In the genomic region with DNA sequence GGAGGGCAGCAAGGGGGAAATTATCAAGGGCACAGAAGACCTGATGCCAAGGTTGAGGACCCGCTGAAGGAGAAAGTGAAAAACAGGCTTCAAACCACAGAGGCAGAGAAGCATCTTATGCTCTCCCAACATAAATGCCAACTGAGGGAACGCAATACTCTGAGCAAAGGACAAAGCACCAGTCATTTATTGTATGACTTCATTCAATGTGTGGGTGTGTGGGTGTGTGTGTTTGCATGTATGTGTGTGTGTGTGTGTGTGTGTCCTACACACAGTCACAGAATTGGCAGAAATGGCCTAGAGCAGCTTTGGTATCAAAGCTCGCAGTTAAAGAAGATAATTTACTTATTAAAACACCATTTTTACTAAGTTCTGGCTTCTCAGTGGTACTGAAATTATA, we compare ENCODE assay signal across 16 cellular contexts. TPM values are rescaled to one million over a fixed set of nuclear protein-coding genes. Genes with fewer than 3 reads are reported as not detected.
DNase-seq lines count a peak whose midpoint lies in the region; ATAC-seq and TF ChIP-seq lines count a peak whose summit lies in the region.
"Had no signal": no experiment of that assay in that cellular context is flagged by ENCODE, and none has a peak within 500 bp of the region (broad histone marks: within the 10 kb centered on the region; RNA-seq: fewer than 3 reads in every experiment).

No MANE protein-coding gene starts in this region.

- H3K4me3 Mint-ChIP-seq in CD4-positive, alpha-beta T cell, result no peak overlapping the region
- peak overlapping the region; percentile 27 for H3K4me3 Mint-ChIP-seq in activated T-helper 1 cell treated with anti-CD3 and anti-CD28 coated beads, Interleukin-12 subunit alpha, Interleukin-12 subunit beta, Interleukin-2, Interleukin-4 antibody, amounts not matched to agents 30 ng/mL and 10 ng/mL and 1 ng/mL, durations not matched to agents 14 hours and 24 hours and 36 hours

- no peak overlapping the region for H3K4me3 ChIP-seq in mucosa of descending colon
- H3K4me3 ChIP-seq: HAP-1, thoracic aorta had no signal

- H3K27ac ChIP-seq in CD4-positive, alpha-beta T cell (ENCODE audit: low read depth, low read length), result no peak overlapping the region
- peak overlapping the region; percentile 9 for H3K27ac ChIP-seq in foreskin keratinocyte
- H3K27ac ChIP-seq: thoracic aorta had no signal

- H3K4me1 Mint-ChIP-seq in CD4-positive, alpha-beta T cell (ENCODE audit: low read depth), result peaks cover 78% of the 10 kb centered on the region
- peaks cover 78% of the 10 kb centered on the region for H3K4me1 Mint-ChIP-seq in activated T-helper 1 cell treated with anti-CD3 and anti-CD28 coated beads, Interleukin-12 subunit alpha, Interleukin-12 subunit beta, Interleukin-2, Interleukin-4 antibody, amounts not matched to agents 30 ng/mL and 10 ng/mL and 1 ng/mL, durations not matched to agents 14 hours and 24 hours and 36 hours (ENCODE audit: low read depth)

- no peak for ATAC-seq in CD4-positive, alpha-beta T cell (ENCODE audit: poor library complexity)
- ATAC-seq in foreskin keratinocyte (no peak), mucosa of descending colon (no peak), HG03025 (IDR thresholded peaks at IDR 0.05; ENCODE audit: low FRiP score, unreplicated experiment) (no peak)

- TF ChIP-seq CTCF in CD4-positive, alpha-beta T cell (IDR thresholded peaks at IDR 0.05), result no peak
- TF ChIP-seq CTCF in foreskin keratinocyte (conservative IDR thresholded peaks at IDR 0.05), result no peak
- TF ChIP-seq CTCF in mucosa of descending colon (IDR thresholded peaks at IDR 0.05), result no peak

- no peaks in the 10 kb centered on the region for H3K9me3 Mint-ChIP-seq in CD4-positive, alpha-beta T cell
- no peaks in the 10 kb centered on the region for H3K9me3 Mint-ChIP-seq in activated T-helper 1 cell treated with anti-CD3 and anti-CD28 coated beads, Interleukin-12 subunit alpha, Interleukin-12 subunit beta, Interleukin-2, Interleukin-4 antibody, amounts not matched to agents 30 ng/mL and 10 ng/mL and 1 ng/mL, durations not matched to agents 14 hours and 24 hours and 36 hours

- CTCF ChIA-PET in CD4-positive, alpha-beta T cell (lab: Charles Lee), result interaction anchor here (0.6 kb wide), 1 partner anchor 26 kb away, joined by 3 read pairs; no protein-coding TSS in a partner anchor

- no peaks in the 10 kb centered on the region for H3K36me3 ChIP-seq in mucosa of descending colon (ENCODE audit: low read depth)
- H3K36me3 ChIP-seq: BE2C, HAP-1 had no signal

- DNase-seq in Ammon's horn (ENCODE audit: low spot score) (peak; percentile 50), foreskin keratinocyte (no peak), OCI-M1 (lab: John Stamatoyannopoulos, UW) (no peak), mucosa of descending colon (no peak), AML-193 (lab: John Stamatoyannopoulos, UW) (no peak)
- DNase-seq in CD4-positive, alpha-beta T cell, result no peak
- no peak for DNase-seq in activated T-helper 1 cell treated with anti-CD3 and anti-CD28 coated beads, Interleukin-12 subunit alpha, Interleukin-12 subunit beta, Interleukin-2, Interleukin-4 antibody, amounts not matched to agents 30 ng/mL and 10 ng/mL and 1 ng/mL, durations not matched to agents 14 hours and 24 hours and 36 hours (ENCODE audit: low spot score)
- DNase-seq: activated CD4-positive, CD25-positive, alpha-beta regulatory T cell; BE2C; cortex of kidney; NCI-H1436 treated with DMSO at 0.1 percent for 48 hours; NCI-H226; NK-92 treated with Interleukin-12 subunit alpha and Interleukin-12 subunit beta, amount 100 ng/mL, for 24 hours had no signal

- H3K27me3 ChIP-seq in CD4-positive, alpha-beta T cell (ENCODE audit: control insufficient read depth, insufficient read depth, low read length), result no peaks in the 10 kb centered on the region
- no peaks in the 10 kb centered on the region for H3K27me3 ChIP-seq in foreskin keratinocyte
- H3K27me3 ChIP-seq: BE2C had no signal

- H3K27me3 Mint-ChIP-seq in CD4-positive, alpha-beta T cell, result no peaks in the 10 kb centered on the region
- no peaks in the 10 kb centered on the region for H3K27me3 Mint-ChIP-seq in activated T-helper 1 cell treated with anti-CD3 and anti-CD28 coated beads, Interleukin-12 subunit alpha, Interleukin-12 subunit beta, Interleukin-2, Interleukin-4 antibody, amounts not matched to agents 30 ng/mL and 10 ng/mL and 1 ng/mL, durations not matched to agents 14 hours and 24 hours and 36 hours (ENCODE audit: insufficient read depth)

- peak overlapping the region; percentile 45 for H3K27ac Mint-ChIP-seq in CD4-positive, alpha-beta T cell
- peak overlapping the region; percentile 24 for H3K27ac Mint-ChIP-seq in activated T-helper 1 cell treated with anti-CD3 and anti-CD28 coated beads, Interleukin-12 subunit alpha, Interleukin-12 subunit beta, Interleukin-2, Interleukin-4 antibody, amounts not matched to agents 30 ng/mL and 10 ng/mL and 1 ng/mL, durations not matched to agents 14 hours and 24 hours and 36 hours

- H3K36me3 Mint-ChIP-seq in CD4-positive, alpha-beta T cell (ENCODE audit: low read depth), result peaks cover 65% of the 10 kb centered on the region
- peaks cover 48% of the 10 kb centered on the region for H3K36me3 Mint-ChIP-seq in activated T-helper 1 cell treated with anti-CD3 and anti-CD28 coated beads, Interleukin-12 subunit alpha, Interleukin-12 subunit beta, Interleukin-2, Interleukin-4 antibody, amounts not matched to agents 30 ng/mL and 10 ng/mL and 1 ng/mL, durations not matched to agents 14 hours and 24 hours and 36 hours (ENCODE audit: low read depth)

- POLR2A ChIA-PET in CD4-positive, alpha-beta T cell (lab: Charles Lee), result interaction anchor here (3.1 kb wide), 1 partner anchor 17 kb away, joined by 22 read pairs; no protein-coding TSS in a partner anchor

- intact Hi-C loops in CD4-positive, alpha-beta T cell (cut with DNase I, micrococcal nuclease), result loop anchor here in 1 of 2 experiments (10.0 kb wide), 1 partner anchor 52 kb away; a partner anchor contains a TSS
- intact Hi-C loops in activated T-helper 1 cell treated with anti-CD3 and anti-CD28 coated beads, Interleukin-12 subunit alpha, Interleukin-12 subunit beta, Interleukin-2, Interleukin-4 antibody, amounts not matched to agents 30 ng/mL and 10 ng/mL and 1 ng/mL, durations not matched to agents 14 hours and 24 hours and 36 hours (cut with micrococcal nuclease), result loop anchor here (5.0 kb wide), 1 partner anchor 35 kb away; no protein-coding TSS in a partner anchor
- intact Hi-C loops in mucosa of descending colon (cut with DNase I, micrococcal nuclease), result no loop called here

- H3K4me1 ChIP-seq in foreskin keratinocyte (peaks cover 11% of the 10 kb centered on the region), mucosa of descending colon (ENCODE audit: low read depth) (peaks cover 19% of the 10 kb centered on the region)
- H3K4me1 ChIP-seq: BE2C, HAP-1 had no signal

- no peaks in the 10 kb centered on the region for H3K9me3 ChIP-seq in CD4-positive, alpha-beta T cell (ENCODE audit: control insufficient read depth, low read length)
- no peaks in the 10 kb centered on the region for H3K9me3 ChIP-seq in mucosa of descending colon
- H3K9me3 ChIP-seq: BE2C, HAP-1, thoracic aorta had no signal

RNA-seq across cellular contexts. Expression of a gene that starts 51.4 kb away (rescaled TPM):
- 10 to 100 TPM; 59.3 to 67.1 TPM for total RNA-seq in CD4-positive, alpha-beta T cell
- 36.7 TPM in 2 replicates for total RNA-seq in activated T-helper 1 cell treated with anti-CD3 and anti-CD28 coated beads, Interleukin-12 subunit alpha, Interleukin-12 subunit beta, Interleukin-2, Interleukin-4 antibody, amounts not matched to agents 30 ng/mL and 10 ng/mL and 1 ng/mL, durations not matched to agents 14 hours and 24 hours and 36 hours
- total RNA-seq in foreskin keratinocyte, result 30.0 and 31.6 TPM in 2 replicates
- 23.3 and 26.1 TPM in 2 replicates for polyA plus RNA-seq in foreskin keratinocyte
- 10 to 100 TPM; 26.3 to 39.0 (median 30.7) TPM for total RNA-seq in mucosa of descending colon
